23 cellular contexts compared by ENCODE assay signal in genomic region chr2:22934789-22935188, GRCh38.
"Had no signal": no experiment of that assay in that cellular context is flagged by ENCODE, and none has a peak within 500 bp of the region (broad histone marks: within the 10 kb centered on the region; RNA-seq: fewer than 3 reads in every experiment).

No MANE protein-coding gene starts in this region.

- H3K4me3 Mint-ChIP-seq: IgD-negative memory B cell had no signal

- H3K9ac ChIP-seq: KMS-11 had no signal

- H3K4me1 ChIP-seq: SJSA1 had no signal

- H3K27ac Mint-ChIP-seq: IgD-negative memory B cell had no signal

- ATAC-seq: K562 had no signal

- H3K36me3 ChIP-seq: SJSA1 had no signal

- DNase-seq: Kasumi-1, MM.1S, NCI-H1092 treated with DMSO at 0.1 percent for 48 hours, NCI-H1417, NCI-H1436 treated with DMSO at 0.1 percent for 48 hours, NCI-H187, NCI-H2029, NCI-H2081 treated with DMSO at 0.1 percent for 48 hours, NCI-H2227 treated with DMSO at 0.1 percent for 48 hours, NCI-H446, NCI-H510A, NCI-H524 treated with DMSO at 0.1 percent for 48 hours, NCI-H69, NCI-H774, Right ventricle myocardium superior, RPMI8226, SIG-M5 had no signal

- H3K4me1 Mint-ChIP-seq: IgD-negative memory B cell had no signal

- FAIRE-seq: K562, RCC 7860 had no signal

- H3K4me2 ChIP-seq: KMS-11 had no signal

- H3K4me3 ChIP-seq: K562, SJSA1, SK-N-MC had no signal

- H3K27me3 ChIP-seq: SJSA1 had no signal

- H3K9me3 ChIP-seq: SJSA1 had no signal

- H3K27ac ChIP-seq: KMS-11, SJSA1, SK-N-MC had no signal
